Comparison of ENCODE assay signal across 19 cellular contexts in genomic region chr4:32645653-32646052, GRCh38.
DNase-seq lines count a peak whose midpoint lies in the region; ATAC-seq and TF ChIP-seq lines count a peak whose summit lies in the region.
"Had no signal": no experiment of that assay in that cellular context is flagged by ENCODE, and none has a peak within 500 bp of the region (broad histone marks: within the 10 kb centered on the region; RNA-seq: fewer than 3 reads in every experiment).

No MANE protein-coding gene starts in this region.

- peaks cover 61% of the 10 kb centered on the region for H3K9me3 Mint-ChIP-seq in endodermal cell

- TF ChIP-seq CTCF in endodermal cell (conservative IDR thresholded peaks at IDR 0.05) (no peak), coronary artery (IDR thresholded peaks at IDR 0.05) (no peak)

- H3K4me3 Mint-ChIP-seq in endodermal cell = no peak overlapping the region
- H3K4me3 Mint-ChIP-seq: CD14-positive monocyte; CD4-positive, alpha-beta memory T cell; IgD-negative memory B cell had no signal

- no peak overlapping the region for H3K27ac ChIP-seq in endodermal cell (ENCODE audit: low read depth, low read length)
- H3K27ac ChIP-seq in coronary artery = no peak overlapping the region
- H3K27ac ChIP-seq: BLaER1 had no signal

- H3K27me3 Mint-ChIP-seq in endodermal cell (ENCODE audit: insufficient read depth) = no peaks in the 10 kb centered on the region
- H3K27me3 Mint-ChIP-seq: CD4-positive, alpha-beta memory T cell; IgD-negative memory B cell had no signal

- DNase-seq in NCI-H82 (lab: John Stamatoyannopoulos, UW) = peak; percentile 0
- no peak for DNase-seq in NCI-H82 treated with DMSO at 0.1 percent for 48 hours (lab: John Stamatoyannopoulos, UW; ENCODE audit: unreplicated experiment)
- peak; percentile 17 for DNase-seq in OCI-M1 (lab: John Stamatoyannopoulos, UW)
- peak; percentile 51 for DNase-seq in endodermal cell
- DNase-seq in coronary artery (ENCODE audit: low spot score) = no peak
- DNase-seq in Right ventricle myocardium superior = no peak
- DNase-seq: 8988T; CD4-positive, alpha-beta memory T cell; DMS153; GDM1; GOT3; KBM-7 had no signal

- no peaks in the 10 kb centered on the region for H3K4me1 ChIP-seq in endodermal cell (ENCODE audit: control insufficient read depth, insufficient read depth, low read length)
- H3K4me1 ChIP-seq: BLaER1, HAP-1 had no signal

- intact Hi-C loops in Right ventricle myocardium superior (cut with DNase I) = no loop called here

- H3K27ac Mint-ChIP-seq in endodermal cell = no peak overlapping the region
- H3K27ac Mint-ChIP-seq: CD14-positive monocyte; CD4-positive, alpha-beta memory T cell; IgD-negative memory B cell had no signal

- H3K4me1 Mint-ChIP-seq in endodermal cell = no peaks in the 10 kb centered on the region
- H3K4me1 Mint-ChIP-seq: CD14-positive monocyte; CD4-positive, alpha-beta memory T cell; IgD-negative memory B cell had no signal

- ATAC-seq in GM21717 (IDR thresholded peaks at IDR 0.05; ENCODE audit: unreplicated experiment) (no peak), Right ventricle myocardium superior (ENCODE audit: poor library complexity) (no peak), HG03442 (IDR thresholded peaks at IDR 0.05; ENCODE audit: unreplicated experiment) (no peak)
- ATAC-seq: HepG2 had no signal

- no peak overlapping the region for H3K4me3 ChIP-seq in endodermal cell (ENCODE audit: low read length)
- H3K4me3 ChIP-seq in coronary artery = no peak overlapping the region
- H3K4me3 ChIP-seq: BLaER1, HAP-1 had no signal

- 82 to 92% methylated on average over 4 to 6 of the region's 6 CpGs for WGBS in endodermal cell (ENCODE audit: insufficient coverage in 1 of 2, insufficient read length in 1 of 2), 2 experiments

- H3K36me3 Mint-ChIP-seq in endodermal cell (ENCODE audit: low read depth) = peaks cover 11% of the 10 kb centered on the region
- H3K36me3 Mint-ChIP-seq: CD14-positive monocyte had no signal

- no peaks in the 10 kb centered on the region for H3K36me3 ChIP-seq in endodermal cell (ENCODE audit: control insufficient read depth, insufficient read depth, low read length)
- H3K36me3 ChIP-seq: BLaER1, HAP-1 had no signal

- H3K9ac ChIP-seq in endodermal cell (ENCODE audit: extremely low read depth, low read length, poor library complexity, severe bottlenecking) = no peak overlapping the region
- H3K9ac ChIP-seq: BLaER1 had no signal

- H3K9me3 ChIP-seq in endodermal cell (ENCODE audit: control insufficient read depth, low read length) = peaks cover 33% of the 10 kb centered on the region
- H3K9me3 ChIP-seq: HAP-1 had no signal

- no peaks in the 10 kb centered on the region for H3K27me3 ChIP-seq in endodermal cell (ENCODE audit: control insufficient read depth, insufficient read depth, low read length, poor library complexity, severe bottlenecking)
- H3K27me3 ChIP-seq: BLaER1 had no signal

Comparison
In these comparisons a context has a peak if more than half of its experiments do, and no peak if none do; other contexts are left out.
1. DNase-seq: peak in NCI-H82 (single experiment), OCI-M1 (single experiment) and endodermal cell (single experiment); none in NCI-H82 treated with DMSO at 0.1 percent for 48 hours (single experiment), coronary artery (single experiment) and Right ventricle myocardium superior (single experiment).